ENCODE assay signal across 1 cellular context in the genomic region with DNA sequence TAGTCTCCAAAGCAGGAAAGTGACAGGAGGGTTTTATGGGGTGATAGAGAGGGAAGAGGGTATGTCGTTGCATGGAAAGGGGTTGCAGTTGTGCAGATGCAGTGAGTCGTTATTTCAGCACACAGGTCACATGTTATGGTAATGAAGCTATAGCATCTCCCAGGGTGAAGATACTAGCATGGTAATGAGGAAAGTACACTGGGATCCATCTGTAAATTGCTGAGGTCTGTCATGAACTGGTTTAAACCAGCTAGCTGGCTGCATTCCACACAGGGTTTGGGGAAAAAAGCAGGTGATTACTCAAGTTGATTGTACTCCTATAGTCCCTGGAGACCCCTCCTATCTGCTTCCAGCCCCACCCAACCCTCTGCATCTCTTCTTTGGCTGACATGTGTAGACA.
TF ChIP-seq lines count a peak whose summit lies in the region.

No MANE protein-coding gene starts in this region.

TF ChIP-seq in H1, 55 proteins besides CTCF, POLR2A, EP300 and RAD21:
- TF ChIP-seq POLR2AphosphoS5 (IDR thresholded peaks at IDR 0.05; ENCODE audit: low read depth, low read length) (peak; percentile 41; the same call in 1 of the 2 replicates), TBP (IDR thresholded peaks at IDR 0.05; ENCODE audit: low read depth, low read length) (no peak)
